In the genomic region with DNA sequence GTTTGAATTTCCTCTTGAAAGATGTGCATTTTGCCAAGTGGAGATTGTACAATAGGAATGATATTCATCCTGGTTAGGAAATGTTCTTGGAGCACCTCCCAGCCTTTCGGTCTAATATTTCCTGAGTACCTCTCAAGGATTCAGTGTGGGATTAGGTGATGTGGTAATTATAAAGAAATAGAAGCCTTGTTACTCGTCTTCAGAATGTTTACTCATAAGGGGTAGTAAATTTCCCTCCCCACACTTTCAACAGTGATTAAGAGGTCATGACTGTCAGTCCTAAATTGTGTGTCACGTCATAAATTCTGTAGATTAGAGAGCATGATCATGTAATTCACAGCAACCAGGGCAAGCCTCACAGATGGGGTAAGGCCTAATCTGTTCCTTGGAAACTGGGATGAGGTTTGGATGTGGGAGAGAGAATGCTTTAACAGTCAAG, we compare ENCODE assay signal across 8 cellular contexts.
DNase-seq lines count a peak whose midpoint lies in the region; ATAC-seq and TF ChIP-seq lines count a peak whose summit lies in the region.
"Had no signal": no experiment of that assay in that cellular context is flagged by ENCODE, and none has a peak within 500 bp of the region (broad histone marks: within the 10 kb centered on the region; RNA-seq: fewer than 3 reads in every experiment).

No MANE protein-coding gene starts in this region.

- H3K9me2 ChIP-seq in hepatocyte (replicated peaks; ENCODE audit: insufficient read depth), result no peaks in the 10 kb centered on the region

- DNase-seq in NCI-H1092 (lab: John Stamatoyannopoulos, UW), result peak; percentile 86
- peak; percentile 68 for DNase-seq in WERI-Rb-1
- DNase-seq in hepatocyte (ENCODE audit: low spot score), result peak; percentile 26
- peak in 1 of 2 donors; percentile 67 for DNase-seq in tibial artery
- DNase-seq in activated effector memory CD4-positive, alpha-beta T cell treated with anti-CD3 and anti-CD28 coated beads, Interleukin-2, amount 50 U/mL, for 16 hours, result no peak
- DNase-seq in occipital lobe (lab: John Stamatoyannopoulos, UW), result no peak
- DNase-seq: central memory CD4-positive, alpha-beta T cell had no signal

- no peaks in the 10 kb centered on the region for H3K9me3 ChIP-seq in WERI-Rb-1 (ENCODE audit: severe bottlenecking)
- H3K9me3 ChIP-seq in hepatocyte (ENCODE audit: low read depth), result no peaks in the 10 kb centered on the region
- no peaks in the 10 kb centered on the region for H3K9me3 ChIP-seq in tibial artery

- no peaks in the 10 kb centered on the region for H3K79me2 ChIP-seq in hepatocyte

- H4K20me1 ChIP-seq in hepatocyte (ENCODE audit: insufficient read depth, poor library complexity, severe bottlenecking), result no peaks in the 10 kb centered on the region

- H3K27me3 ChIP-seq in WERI-Rb-1 (ENCODE audit: insufficient read depth, low read depth, severe bottlenecking) (no peaks in the 10 kb centered on the region), hepatocyte (no peaks in the 10 kb centered on the region), tibial artery (no peaks in the 10 kb centered on the region)

- peaks cover 9% of the 10 kb centered on the region for H3K4me1 ChIP-seq in hepatocyte (ENCODE audit: insufficient read depth)
- peaks cover 0 to 33% (median 4%) of the 10 kb centered on the region in 4 donors for H3K4me1 ChIP-seq in tibial artery

- peak overlapping the region; percentile 80 for H3K27ac ChIP-seq in WERI-Rb-1
- peak overlapping the region; percentile 44 for H3K27ac ChIP-seq in hepatocyte
- H3K27ac ChIP-seq in tibial artery, result peak overlapping the region; percentile 3 to 37

- H3K36me3 ChIP-seq in WERI-Rb-1, result no peaks in the 10 kb centered on the region
- H3K36me3 ChIP-seq in hepatocyte (replicated peaks; ENCODE audit: insufficient read depth, low read depth), result no peaks in the 10 kb centered on the region
- H3K36me3 ChIP-seq in tibial artery, result no peaks in the 10 kb centered on the region

- WGBS in hepatocyte (ENCODE audit: low lambda C conversion rate, missing lambda C conversion rate), result 45% methylated on average over 3 of the region's 3 CpGs

- H2AFZ ChIP-seq in hepatocyte, result no peak overlapping the region

- H3K4me3 ChIP-seq in WERI-Rb-1 (ENCODE audit: low read depth, low read length) (no peak overlapping the region), hepatocyte (no peak overlapping the region), tibial artery (no peak overlapping the region)

- no peak overlapping the region for H3K4me2 ChIP-seq in hepatocyte

- TF ChIP-seq CTCF in WERI-Rb-1 (IDR thresholded peaks at IDR 0.05; ENCODE audit: low read depth, low read length) (no peak), hepatocyte (IDR thresholded peaks at IDR 0.05; ENCODE audit: poor library complexity) (no peak), tibial artery (IDR thresholded peaks at IDR 0.05) (no peak)

- intact Hi-C loops in tibial artery (cut with DNase I; ENCODE audit: low total_unique reads), result no loop called here

- no peak for ATAC-seq in GM21528 (IDR thresholded peaks at IDR 0.05; ENCODE audit: low FRiP score, unreplicated experiment)

Comparison
In these comparisons a context has a peak if more than half of its experiments do, and no peak if none do; other contexts are left out.
1. DNase-seq: peak in NCI-H1092 (single experiment), WERI-Rb-1 (single experiment) and hepatocyte (single experiment); none in activated effector memory CD4-positive, alpha-beta T cell treated with anti-CD3 and anti-CD28 coated beads, Interleukin-2, amount 50 U/mL, for 16 hours (single experiment) and occipital lobe (single experiment).
2. H3K27ac ChIP-seq: peak in every context shown above with its lines; median percentile 80 in WERI-Rb-1; 44 in hepatocyte; 20 in tibial artery.